Comparison of ENCODE assay signal across 9 cellular contexts in the genomic region with DNA sequence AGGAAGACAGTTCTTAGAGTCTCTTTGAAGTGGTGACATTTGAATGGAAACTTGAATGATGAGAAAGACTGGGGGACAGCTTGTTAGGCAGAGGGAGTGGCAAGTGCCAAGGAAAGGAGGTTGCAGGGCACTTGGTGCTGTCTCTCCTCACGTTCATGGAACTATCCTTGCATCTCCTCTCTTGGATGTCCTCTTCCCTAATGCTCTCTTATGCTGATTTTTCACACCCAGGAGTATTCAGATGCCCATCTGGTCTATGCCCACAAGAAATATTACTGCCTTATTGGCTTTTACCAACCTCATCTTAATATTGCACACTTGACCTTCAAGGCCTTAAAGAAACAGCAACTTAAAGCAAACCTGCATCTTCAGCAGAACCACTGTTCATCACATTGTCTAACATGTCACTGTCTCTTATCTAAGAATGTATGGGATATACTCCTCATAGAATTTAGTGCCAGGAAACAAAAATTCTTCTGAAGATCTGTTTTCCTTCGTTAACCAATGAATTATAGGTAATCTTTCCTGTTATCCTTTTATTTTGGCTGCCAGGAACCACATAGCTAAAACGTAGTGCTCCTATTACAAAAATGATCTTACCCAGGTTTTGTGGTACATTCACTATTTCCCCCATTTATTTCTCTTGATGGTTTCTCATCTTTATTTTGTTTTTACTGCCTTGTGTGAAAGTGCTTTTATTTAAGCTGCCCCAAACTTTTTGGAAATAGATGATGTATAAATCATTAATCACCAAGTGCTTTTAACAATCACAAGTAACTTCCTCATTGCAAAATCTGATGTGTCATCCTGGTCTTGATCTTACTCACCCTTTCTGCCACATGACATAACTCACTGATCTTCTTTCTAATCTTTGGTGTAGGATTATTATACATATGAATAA. TPM values are rescaled to one million over a fixed set of nuclear protein-coding genes. Genes with fewer than 3 reads are reported as not detected.
A peak's percentile ranks its signal among the peaks of the same experiment; 100 is the strongest.
DNase-seq lines count a peak whose midpoint lies in the region; ATAC-seq and TF ChIP-seq lines count a peak whose summit lies in the region.
"Had no signal": no experiment of that assay in that cellular context is flagged by ENCODE, and none has a peak within 500 bp of the region (broad histone marks: within the 10 kb centered on the region; RNA-seq: fewer than 3 reads in every experiment).

No MANE protein-coding gene starts in this region.

- ATAC-seq in GM21717 (IDR thresholded peaks at IDR 0.05; ENCODE audit: unreplicated experiment): peak; percentile 97

- peaks cover 5 to 15% of the 10 kb centered on the region in 2 donors for H3K27me3 Mint-ChIP-seq in CD8-positive, alpha-beta memory T cell

- no peak overlapping the region for H3K4me3 Mint-ChIP-seq in CD8-positive, alpha-beta memory T cell
- H3K4me3 Mint-ChIP-seq: neural crest cell had no signal

- H3F3A ChIP-seq in MM.1S (ENCODE audit: insufficient read depth, low read length): no peaks in the 10 kb centered on the region

- H3K9me2 ChIP-seq in MM.1S (replicated peaks; ENCODE audit: insufficient read depth, low read length): no peaks in the 10 kb centered on the region

- H3K27me3 ChIP-seq in GM06990 (replicated peaks; ENCODE audit: control insufficient read depth, insufficient read depth, low read length) (no peaks in the 10 kb centered on the region), MM.1S (replicated peaks; ENCODE audit: insufficient read depth, low read length) (no peaks in the 10 kb centered on the region)
- no peaks in the 10 kb centered on the region for H3K27me3 ChIP-seq in CD8-positive, alpha-beta memory T cell (ENCODE audit: insufficient read depth, low read length, poor library complexity, severe bottlenecking)

- no peaks in the 10 kb centered on the region for H3K4me1 Mint-ChIP-seq in CD8-positive, alpha-beta memory T cell
- H3K4me1 Mint-ChIP-seq: neural crest cell had no signal

- no peak for TF ChIP-seq CTCF in GM06990 (IDR thresholded peaks at IDR 0.05; ENCODE audit: insufficient read depth, low read length, poor library complexity, severe bottlenecking)
- TF ChIP-seq CTCF in MM.1S (IDR thresholded peaks at IDR 0.05; ENCODE audit: low read length): no peak

- H3K4me1 ChIP-seq in MM.1S (ENCODE audit: low read length): no peaks in the 10 kb centered on the region
- no peaks in the 10 kb centered on the region for H3K4me1 ChIP-seq in CD8-positive, alpha-beta memory T cell (ENCODE audit: insufficient read depth, low read length)

- no peak overlapping the region for H3K27ac ChIP-seq in MM.1S (ENCODE audit: low read length)
- H3K27ac ChIP-seq in CD8-positive, alpha-beta memory T cell (ENCODE audit: low read depth, low read length): no peak overlapping the region

- peaks cover 0 to 5% (median 5%) of the 10 kb centered on the region in 5 donors for H3K9me3 Mint-ChIP-seq in CD8-positive, alpha-beta memory T cell

- DNase-seq in GM06990 (ENCODE audit: extremely low read depth, insufficient read length) (peak; percentile 30), HS-5 (ENCODE audit: low read depth) (peak; percentile 75), fibroblast of peridontal ligament (ENCODE audit: extremely low read depth) (peak; percentile 79), NCI-H2081 treated with DMSO at 0.1 percent for 48 hours (lab: John Stamatoyannopoulos, UW) (no peak), MM.1S (no peak)
- DNase-seq in activated CD8-positive, alpha-beta memory T cell treated with anti-CD3 and anti-CD28 coated beads for 24 hours: no peak
- no peak for DNase-seq in CD8-positive, alpha-beta memory T cell

- no peaks in the 10 kb centered on the region for H3K36me3 Mint-ChIP-seq in CD8-positive, alpha-beta memory T cell

- H3K9me3 ChIP-seq in MM.1S (replicated peaks; ENCODE audit: insufficient read depth, low read length): no peaks in the 10 kb centered on the region
- no peaks in the 10 kb centered on the region for H3K9me3 ChIP-seq in CD8-positive, alpha-beta memory T cell (ENCODE audit: low read length)

- no peaks in the 10 kb centered on the region for H4K20me1 ChIP-seq in MM.1S (ENCODE audit: insufficient read depth, low read length)

- no peak overlapping the region for H3K4me3 ChIP-seq in GM06990 (replicated peaks; ENCODE audit: low read depth, low read length)
- H3K4me3 ChIP-seq in MM.1S (ENCODE audit: low read length): no peak overlapping the region
- no peak overlapping the region for H3K4me3 ChIP-seq in CD8-positive, alpha-beta memory T cell (ENCODE audit: low read length)

- H3K36me3 ChIP-seq in GM06990 (ENCODE audit: control insufficient read depth, insufficient read depth, low read length) (no peaks in the 10 kb centered on the region), MM.1S (replicated peaks; ENCODE audit: insufficient read depth, low read length) (no peaks in the 10 kb centered on the region)
- H3K36me3 ChIP-seq in CD8-positive, alpha-beta memory T cell (ENCODE audit: insufficient read depth, low read length): no peaks in the 10 kb centered on the region

- no peak overlapping the region for H3K27ac Mint-ChIP-seq in CD8-positive, alpha-beta memory T cell

- POLR2A ChIA-PET in CD8-positive, alpha-beta memory T cell (lab: Charles Lee): no interaction called here

- no peak overlapping the region for H2AFZ ChIP-seq in MM.1S (ENCODE audit: low read length)

- H3K9ac ChIP-seq in MM.1S (ENCODE audit: low read length): no peak overlapping the region

- CTCF ChIA-PET in CD8-positive, alpha-beta memory T cell (lab: Charles Lee): no interaction called here

- H3K4me2 ChIP-seq in MM.1S (ENCODE audit: low read depth, low read length): no peak overlapping the region

- H3K79me2 ChIP-seq in MM.1S (ENCODE audit: low read length): no peaks in the 10 kb centered on the region

RNA-seq across cellular contexts. Expression of a gene that starts 12.8 kb away (rescaled TPM):
- under 1 TPM in 1 of 2 experiments, not detected in 1; 0.02 TPM for total RNA-seq in CD8-positive, alpha-beta memory T cell
- 0.49 TPM for polyA plus RNA-seq in CD8-positive, alpha-beta memory T cell

Comparison
In these comparisons a context has a peak if more than half of its experiments do, and no peak if none do; other contexts are left out.
1. DNase-seq: peak in GM06990 (single experiment), HS-5 (single experiment) and fibroblast of peridontal ligament (single experiment); none in activated CD8-positive, alpha-beta memory T cell treated with anti-CD3 and anti-CD28 coated beads for 24 hours (single experiment), NCI-H2081 treated with DMSO at 0.1 percent for 48 hours (single experiment), MM.1S (single experiment) and CD8-positive, alpha-beta memory T cell (0 of 5).